Comparison of ENCODE assay signal across 27 cellular contexts in the genomic region with DNA sequence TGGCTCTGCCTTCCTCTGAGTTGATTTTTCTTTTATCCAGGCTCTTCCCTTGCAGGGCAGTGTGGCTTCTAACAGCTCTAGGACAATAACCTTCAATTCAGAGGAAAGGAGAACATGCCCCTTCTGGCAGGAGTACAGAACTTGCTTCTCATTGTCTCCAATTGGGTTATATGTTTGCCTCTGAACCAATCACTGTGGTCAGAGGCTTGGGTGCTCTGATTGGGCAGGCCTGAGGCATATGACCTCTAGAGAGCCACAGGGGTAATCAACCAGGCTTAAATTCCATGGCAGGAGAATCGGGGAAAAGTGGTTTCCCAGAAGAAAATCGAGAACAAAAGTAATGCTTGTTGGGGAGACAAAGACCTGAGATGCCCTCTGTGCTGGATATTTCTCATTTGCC.
DNase-seq lines count a peak whose midpoint lies in the region; ATAC-seq and TF ChIP-seq lines count a peak whose summit lies in the region.
"Had no signal": no experiment of that assay in that cellular context is flagged by ENCODE, and none has a peak within 500 bp of the region (broad histone marks: within the 10 kb centered on the region; RNA-seq: fewer than 3 reads in every experiment).

No MANE protein-coding gene starts in this region.

- TF ChIP-seq CTCF in HCT116 (IDR thresholded peaks at IDR 0.05 in 2 of 3, conservative IDR thresholded peaks at IDR 0.05 in 1 of 3; ENCODE audit: borderline replicate concordance in 1 of 3, insufficient read depth in 1 of 3, low read depth in 2 of 3, low read length in 2 of 3) (no peak), dorsolateral prefrontal cortex (IDR thresholded peaks at IDR 0.05 in 54 of 56, conservative IDR thresholded peaks at IDR 0.05 in 2 of 56; ENCODE audit: low read depth in 1 of 56, partially characterized antibody in 56 of 56) (no peak), gastrocnemius medialis (IDR thresholded peaks at IDR 0.05 in 4 of 5, conservative IDR thresholded peaks at IDR 0.05 in 1 of 5) (no peak)

- in situ Hi-C loops in gastrocnemius medialis (cut with MboI; ENCODE audit: low sequenced_read_pairs in 4 of 4), result no loop called here

- intact Hi-C loops in HCT116 (cut with micrococcal nuclease) (no loop called here), dorsolateral prefrontal cortex (cut with DNase I) (no loop called here), gastrocnemius medialis (cut with DNase I; ENCODE audit: low total_unique reads) (no loop called here)

- H3K27ac ChIP-seq in HCT116 (ENCODE audit: low read depth, low read length) (no peak overlapping the region), dorsolateral prefrontal cortex (peak overlapping the region in 44 of 59 donors; percentile 3 to 89 (median 67)), gastrocnemius medialis (peak overlapping the region in 3 of 4 donors; percentile 24 to 78 (median 27))
- H3K27ac ChIP-seq: ovary, VCaP had no signal

- no TSS peak for BruUV-seq in HCT116 (replicated peaks; lab: Mats Ljungman, UMichigan)

- CTCF ChIA-PET in HCT116 (lab: Charles Lee), result no interaction called here

- TF ChIP-seq POLR2A in HCT116 (IDR thresholded peaks at IDR 0.05; ENCODE audit: borderline replicate concordance, extremely low read depth, insufficient read depth, insufficient read length) (no peak), gastrocnemius medialis (IDR thresholded peaks at IDR 0.05) (no peak)

- no peaks in the 10 kb centered on the region for H3K79me2 ChIP-seq in HCT116 (ENCODE audit: insufficient read depth, low read length)

- no peak overlapping the region for H2AFZ ChIP-seq in HCT116 (ENCODE audit: low read depth, low read length, poor library complexity, severe bottlenecking)

- no peak overlapping the region for H3K4me2 ChIP-seq in HCT116 (ENCODE audit: low read length)

- POLR2A ChIA-PET in HCT116 (lab: Charles Lee), result no interaction called here

- H3K36me3 ChIP-seq in HCT116 (ENCODE audit: control insufficient read depth in 1 of 2, insufficient read depth in 2 of 2, low read length in 2 of 2) (no peaks in the 10 kb centered on the region), gastrocnemius medialis (no peaks in the 10 kb centered on the region)
- H3K36me3 ChIP-seq: breast epithelium, HAP-1, ovary had no signal

- H3K9ac ChIP-seq in HCT116 (ENCODE audit: low read length), result no peak overlapping the region

- H3K9me2 ChIP-seq in HCT116 (ENCODE audit: insufficient read depth), result no peaks in the 10 kb centered on the region

- DNase-seq in HCT116 (ENCODE audit: low read depth, low spot score), result no peak
- peak; percentile 13 for DNase-seq in NAMALWA (ENCODE audit: low spot score)
- DNase-seq in dorsolateral prefrontal cortex, result no peak
- no peak for DNase-seq in gastrocnemius medialis
- no peak for DNase-seq in GM19240 (ENCODE audit: insufficient read length, low spot score)
- DNase-seq in amniotic stem cell (lab: John Stamatoyannopoulos, UW), result no peak
- DNase-seq in cortex of kidney (lab: John Stamatoyannopoulos, UW), result no peak
- DNase-seq: ACHN; activated CD4-positive, alpha-beta T cell treated with anti-CD3 and anti-CD28 coated beads for 4 hours; amygdala; CD8-positive, alpha-beta T cell; effector CD8-positive, alpha-beta T cell; hypothalamus; KBM-7; NCI-H146; NCI-H345; NCI-H69; ovary; retina; SIG-M5; small intestine; stimulated activated naive CD8-positive, alpha-beta T cell treated with anti-CD3 and anti-CD28 coated beads, Interleukin-15, Interleukin-2, amounts not matched to agents 100 U/mL and 50 U/mL, for 24 hours; T-helper 9 cell had no signal

- RAD21 ChIA-PET in HCT116 (lab: Charles Lee; ENCODE audit: low non-redundant PET in 1 of 2, low total read pairs in 2 of 2, uncharacterized antibody in 2 of 2, unreplicated experiment in 2 of 2), result no interaction called here

- H3K9me3 ChIP-seq in HCT116 (ENCODE audit: control insufficient read depth in 1 of 2, insufficient read depth in 1 of 2, low read depth in 1 of 2, low read length in 2 of 2) (no peaks in the 10 kb centered on the region), gastrocnemius medialis (no peaks in the 10 kb centered on the region)
- H3K9me3 ChIP-seq: breast epithelium, HAP-1, ovary had no signal

- H4K20me1 ChIP-seq in HCT116 (ENCODE audit: insufficient read depth), result no peaks in the 10 kb centered on the region

- ATAC-seq in HCT116, result peak; percentile 63
- ATAC-seq in gastrocnemius medialis, result no peak
- ATAC-seq: activated T-helper 17 cell treated with anti-CD3 and anti-CD28 coated beads, Interleukin-2, amount 50 U/mL, for 72 hours; CD8-positive, alpha-beta T cell; stimulated activated naive CD8-positive, alpha-beta T cell treated with anti-CD3 and anti-CD28 coated beads, Interleukin-15, Interleukin-2, amounts not matched to agents 100 U/mL and 50 U/mL, for 24 hours had no signal

- no peak overlapping the region for H3K4me3 ChIP-seq in HCT116 (replicated peaks in 1 of 2; ENCODE audit: low read depth in 1 of 2, low read length in 2 of 2)
- H3K4me3 ChIP-seq in dorsolateral prefrontal cortex, result no peak overlapping the region
- no peak overlapping the region for H3K4me3 ChIP-seq in gastrocnemius medialis
- H3K4me3 ChIP-seq: breast epithelium, HAP-1, ovary had no signal

- H3K27me3 ChIP-seq in HCT116 (ENCODE audit: insufficient read depth, low read length) (no peaks in the 10 kb centered on the region), dorsolateral prefrontal cortex (no peaks in the 10 kb centered on the region), gastrocnemius medialis (no peaks in the 10 kb centered on the region)
- H3K27me3 ChIP-seq: breast epithelium, ovary had no signal

- H3K4me1 ChIP-seq in HCT116 (ENCODE audit: control insufficient read depth in 1 of 2, insufficient read depth in 2 of 2, low read length in 2 of 2) (peaks cover 0 to 7% of the 10 kb centered on the region in 2 experiments; a peak in 1 of 4 replicates), gastrocnemius medialis (peaks cover 6 to 7% of the 10 kb centered on the region in 2 donors)
- H3K4me1 ChIP-seq: breast epithelium, HAP-1 had no signal

- no peak for TF ChIP-seq RAD21 in HCT116 (IDR thresholded peaks at IDR 0.05; ENCODE audit: low read depth)

TF ChIP-seq in HCT116, 20 proteins besides CTCF, POLR2A, EP300 and RAD21:
- TF ChIP-seq EZH2phosphoT487 (IDR thresholded peaks at IDR 0.05; ENCODE audit: borderline replicate concordance), result no peak
- TF ChIP-seq EZH2 (IDR thresholded peaks at IDR 0.05), result no peak
- no peak for TF ChIP-seq SIN3A (IDR thresholded peaks at IDR 0.05; ENCODE audit: low read depth)
- TF ChIP-seq, protein P1, sequence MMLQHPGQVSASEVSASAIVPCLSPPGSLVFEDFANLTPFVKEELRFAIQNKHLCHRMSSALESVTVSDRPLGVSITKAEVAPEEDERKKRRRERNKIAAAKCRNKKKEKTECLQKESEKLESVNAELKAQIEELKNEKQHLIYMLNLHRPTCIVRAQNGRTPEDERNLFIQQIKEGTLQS (IDR thresholded peaks at IDR 0.05), result no peak
- TF ChIP-seq SRF (IDR thresholded peaks at IDR 0.05; ENCODE audit: low read depth), result no peak
- TF ChIP-seq ZNF274 (IDR thresholded peaks at IDR 0.05; ENCODE audit: low read depth, low read length), result no peak
- no peak for TF ChIP-seq JUND (IDR thresholded peaks at IDR 0.05)
- TF ChIP-seq TCF7L2 (IDR thresholded peaks at IDR 0.05; ENCODE audit: borderline replicate concordance, extremely low read depth, insufficient read depth, insufficient read length), result no peak
- TF ChIP-seq POLR2AphosphoS5 (IDR thresholded peaks at IDR 0.05; ENCODE audit: low read depth, low read length), result no peak
- TF ChIP-seq ZFX (IDR thresholded peaks at IDR 0.05), result no peak
- TF ChIP-seq, protein P2, sequence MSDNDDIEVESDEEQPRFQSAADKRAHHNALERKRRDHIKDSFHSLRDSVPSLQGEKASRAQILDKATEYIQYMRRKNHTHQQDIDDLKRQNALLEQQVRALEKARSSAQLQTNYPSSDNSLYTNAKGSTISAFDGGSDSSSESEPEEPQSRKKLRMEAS (IDR thresholded peaks at IDR 0.05), result no peak
- TF ChIP-seq, protein P3, sequence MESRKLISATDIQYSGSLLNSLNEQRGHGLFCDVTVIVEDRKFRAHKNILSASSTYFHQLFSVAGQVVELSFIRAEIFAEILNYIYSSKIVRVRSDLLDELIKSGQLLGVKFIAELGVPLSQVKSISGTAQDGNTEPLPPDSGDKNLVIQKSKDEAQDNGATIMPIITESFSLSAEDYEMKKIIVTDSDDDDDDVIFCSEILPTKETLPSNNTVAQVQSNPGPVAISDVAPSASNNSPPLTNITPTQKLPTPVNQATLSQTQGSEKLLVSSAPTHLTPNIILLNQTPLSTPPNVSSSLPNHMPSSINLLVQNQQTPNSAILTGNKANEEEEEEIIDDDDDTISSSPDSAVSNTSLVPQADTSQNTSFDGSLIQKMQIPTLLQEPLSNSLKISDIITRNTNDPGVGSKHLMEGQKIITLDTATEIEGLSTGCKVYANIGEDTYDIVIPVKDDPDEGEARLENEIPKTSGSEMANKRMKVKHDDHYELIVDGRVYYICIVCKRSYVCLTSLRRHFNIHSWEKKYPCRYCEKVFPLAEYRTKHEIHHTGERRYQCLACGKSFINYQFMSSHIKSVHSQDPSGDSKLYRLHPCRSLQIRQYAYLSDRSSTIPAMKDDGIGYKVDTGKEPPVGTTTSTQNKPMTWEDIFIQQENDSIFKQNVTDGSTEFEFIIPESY (IDR thresholded peaks at IDR 0.05; ENCODE audit: extremely low read depth, insufficient replicate concordance, low read length), result no peak
- TF ChIP-seq CEBPB (IDR thresholded peaks at IDR 0.05; ENCODE audit: low read depth), result no peak
